ENCODE assay signal across 9 cellular contexts in genomic region chr17:74467221-74467951, GRCh38. TPM values are rescaled to one million over a fixed set of nuclear protein-coding genes. Genes with fewer than 3 reads are reported as not detected.
DNase-seq lines count a peak whose midpoint lies in the region; ATAC-seq and TF ChIP-seq lines count a peak whose summit lies in the region.
"Had no signal": no experiment of that assay in that cellular context is flagged by ENCODE, and none has a peak within 500 bp of the region (broad histone marks: within the 10 kb centered on the region; RNA-seq: fewer than 3 reads in every experiment).

No MANE protein-coding gene starts in this region.

- in situ Hi-C loops in mammary epithelial cell (cut with MboI; ENCODE audit: low sequenced_read_pairs in 2 of 2): no loop called here

- H3K9ac ChIP-seq in mammary epithelial cell (ENCODE audit: insufficient read depth, low read length): no peak overlapping the region

- no peak overlapping the region for H3K4me2 ChIP-seq in mammary epithelial cell (ENCODE audit: insufficient read depth, low read depth, low read length)

- no peaks in the 10 kb centered on the region for H4K20me1 ChIP-seq in mammary epithelial cell (ENCODE audit: insufficient read depth, low read length)

- intact Hi-C loops in mammary epithelial cell (cut with micrococcal nuclease): no loop called here

- no peak overlapping the region for H2AFZ ChIP-seq in mammary epithelial cell (ENCODE audit: low read depth, low read length)

- BruUV-seq in mammary epithelial cell (replicated peaks; lab: Mats Ljungman, UMichigan): no TSS peak

- H3K79me2 ChIP-seq in mammary epithelial cell (ENCODE audit: insufficient read depth, low read length): no peaks in the 10 kb centered on the region

- dilution Hi-C loops in mammary epithelial cell (cut with HindIII; ENCODE audit: low sequenced_read_pairs): no loop called here

- peaks cover 16% of the 10 kb centered on the region; the same call in 1 of the 2 replicates for H3K27me3 ChIP-seq in H7 (ENCODE audit: control insufficient read depth, insufficient read depth, low read length)
- H3K27me3 ChIP-seq in layer of hippocampus (ENCODE audit: control insufficient read depth, insufficient read depth, low read length): peaks cover 2% of the 10 kb centered on the region
- H3K27me3 ChIP-seq in mammary epithelial cell (ENCODE audit: insufficient read depth, low read length): no peaks in the 10 kb centered on the region

- H3K27ac ChIP-seq in layer of hippocampus (ENCODE audit: low read depth, low read length) (peak overlapping the region; percentile 33), mammary epithelial cell (ENCODE audit: insufficient read depth, low read depth, low read length) (no peak overlapping the region)

- TF ChIP-seq CTCF in mammary epithelial cell (conservative IDR thresholded peaks at IDR 0.05 in 1 of 2, IDR thresholded peaks at IDR 0.05 in 1 of 2; ENCODE audit: extremely low read depth in 1 of 2, insufficient read depth in 1 of 2, low read depth in 1 of 2, low read length in 2 of 2): no peak

- peak; percentile 68 for ATAC-seq in GM18867 (IDR thresholded peaks at IDR 0.05; ENCODE audit: unreplicated experiment)

- 92% methylated on average over 12 of the region's 21 CpGs for WGBS in mammary epithelial cell (ENCODE audit: low coverage, missing lambda C conversion rate)

- H3K36me3 ChIP-seq in H7 (replicated peaks; ENCODE audit: control insufficient read depth, insufficient read depth, low read length): no peaks in the 10 kb centered on the region
- no peaks in the 10 kb centered on the region for H3K36me3 ChIP-seq in mammary epithelial cell (ENCODE audit: insufficient read depth, low read length)

- CTCF ChIA-PET in mammary epithelial cell (lab: Charles Lee; ENCODE audit: low non-redundant PET): no interaction called here

- no peaks in the 10 kb centered on the region for H3K4me1 ChIP-seq in mammary epithelial cell (ENCODE audit: insufficient read depth, low read length)

- DNase-seq in H7 (peak; percentile 81), NOMO-1 treated with dmso at 0.1 percent for 144 hours (lab: John Stamatoyannopoulos, UW; ENCODE audit: unreplicated experiment) (peak; percentile 54), D341Med (ENCODE audit: low spot score) (no peak), DMS114 treated with DMSO at 0.1 percent for 48 hours (lab: John Stamatoyannopoulos, UW; ENCODE audit: unreplicated experiment) (no peak), mammary epithelial cell (no peak)
- no peak for DNase-seq in activated effector memory CD4-positive, alpha-beta T cell treated with anti-CD3 and anti-CD28 coated beads, Interleukin-2, amount 50 U/mL, for 16 hours

- no peaks in the 10 kb centered on the region for H3K9me3 ChIP-seq in mammary epithelial cell (replicated peaks; ENCODE audit: insufficient read depth, low read length)

- H3K4me3 ChIP-seq in H7 (ENCODE audit: insufficient read depth, low read depth, low read length) (peak overlapping the region; percentile 27; the same call in 1 of the 2 replicates), mammary epithelial cell (replicated peaks in 1 of 3; ENCODE audit: insufficient read depth in 1 of 3, low read depth in 2 of 3, low read length in 3 of 3) (no peak overlapping the region)

RNA-seq across cellular contexts. Expression of gene CD300A, which starts 1.0 kb away (rescaled TPM):
- total RNA-seq in H7 (2014; rRNA removed; shearing (Covaris generic)): 0.07 and 0.48 TPM in 2 replicates
- not detected for total RNA-seq in mammary epithelial cell
- not detected for polyA plus RNA-seq in mammary epithelial cell
- not detected for polyA minus RNA-seq in mammary epithelial cell
- total RNA-seq: RPMI7951 had no signal

RNA-seq across cellular contexts. Expression of gene GPRC5C, which starts 35.5 kb away (rescaled TPM):
- total RNA-seq in H7 (2014; rRNA removed; shearing (Covaris generic)): 35.3 and 48.8 TPM in 2 replicates
- total RNA-seq in mammary epithelial cell: 10 to 100 TPM; 10.5 to 35.0 TPM
- polyA plus RNA-seq in mammary epithelial cell: 9.2 TPM
- 8.0 TPM for polyA minus RNA-seq in mammary epithelial cell

Comparison
In these comparisons a context has a peak if more than half of its experiments do, and no peak if none do; other contexts are left out.
1. DNase-seq: peak in H7 (single experiment) and NOMO-1 treated with dmso at 0.1 percent for 144 hours (single experiment); none in activated effector memory CD4-positive, alpha-beta T cell treated with anti-CD3 and anti-CD28 coated beads, Interleukin-2, amount 50 U/mL, for 16 hours (single experiment), D341Med (single experiment), DMS114 treated with DMSO at 0.1 percent for 48 hours (single experiment) and mammary epithelial cell (single experiment).